Comparison of ENCODE assay signal across 8 cellular contexts in genomic region chr16:68416057-68417046, GRCh38. TPM values are rescaled to one million over a fixed set of nuclear protein-coding genes. Genes with fewer than 3 reads are reported as not detected.
DNase-seq lines count a peak whose midpoint lies in the region; ATAC-seq, FAIRE-seq and TF ChIP-seq lines count a peak whose summit lies in the region.

No MANE protein-coding gene starts in this region.

- H3K4me3 ChIP-seq in bronchial epithelial cell (ENCODE audit: low read depth, low read length): no peak overlapping the region
- H3K4me3 ChIP-seq in neural progenitor cell: no peak overlapping the region

- peaks cover 5% of the 10 kb centered on the region for H3K27me3 Mint-ChIP-seq in neural progenitor cell (ENCODE audit: insufficient read depth, low read depth)

- H3F3A ChIP-seq in neural progenitor cell (ENCODE audit: low read depth): no peaks in the 10 kb centered on the region

- H3K4me2 ChIP-seq in neural progenitor cell: peak overlapping the region; percentile 31

- H3K4me3 Mint-ChIP-seq in neural progenitor cell: no peak overlapping the region

- no peaks in the 10 kb centered on the region for H3K36me3 Mint-ChIP-seq in neural progenitor cell

- H3K9me3 ChIP-seq in neural progenitor cell (ENCODE audit: low read depth): no peaks in the 10 kb centered on the region

- FAIRE-seq in bronchial epithelial cell (lab: Jason Lieb, UNC): no peak

- H3K27ac Mint-ChIP-seq in neural progenitor cell: no peak overlapping the region

- peak overlapping the region; percentile 79 for H2AFZ ChIP-seq in neural progenitor cell (replicated peaks)

- H4K20me1 ChIP-seq in neural progenitor cell (ENCODE audit: low read depth): no peaks in the 10 kb centered on the region

- H3K36me3 ChIP-seq in bronchial epithelial cell (ENCODE audit: control insufficient read depth, insufficient read depth, low read length): no peaks in the 10 kb centered on the region
- no peaks in the 10 kb centered on the region for H3K36me3 ChIP-seq in neural progenitor cell

- peaks cover 12% of the 10 kb centered on the region for H3K4me1 Mint-ChIP-seq in neural progenitor cell

- H3K4me1 ChIP-seq in neural progenitor cell: peaks cover 10% of the 10 kb centered on the region

- no peaks in the 10 kb centered on the region for H3K9me3 Mint-ChIP-seq in neural progenitor cell

- H3K79me2 ChIP-seq in neural progenitor cell (ENCODE audit: low read depth): no peaks in the 10 kb centered on the region

- no peak overlapping the region for H3K9ac ChIP-seq in neural progenitor cell

- peak; percentile 46 for DNase-seq in DMS79 (lab: John Stamatoyannopoulos, UW)
- peak; percentile 88 for DNase-seq in NCI-H2029 (lab: John Stamatoyannopoulos, UW)
- peak; percentile 19 for DNase-seq in bronchial epithelial cell (ENCODE audit: low read depth)
- no peak for DNase-seq in neural progenitor cell (ENCODE audit: low spot score)
- DNase-seq in RKO (ENCODE audit: low spot score): no peak
- DNase-seq in HK-2 (ENCODE audit: unreplicated experiment): no peak
- DNase-seq in CD1c-positive myeloid dendritic cell (ENCODE audit: extremely low spot score): no peak

- ATAC-seq in HG03354 (IDR thresholded peaks at IDR 0.05; ENCODE audit: poor library complexity, severe bottlenecking, unreplicated experiment): no peak

- no peak for TF ChIP-seq CTCF in bronchial epithelial cell (IDR thresholded peaks at IDR 0.05; ENCODE audit: insufficient read depth, low read length, severe bottlenecking)
- no peak for TF ChIP-seq CTCF in neural progenitor cell (IDR thresholded peaks at IDR 0.05)

- no peak overlapping the region for H3K27ac ChIP-seq in neural progenitor cell

- H3K27me3 ChIP-seq in bronchial epithelial cell (ENCODE audit: control insufficient read depth, insufficient read depth, low read length) (no peaks in the 10 kb centered on the region), neural progenitor cell (no peaks in the 10 kb centered on the region)

RNA-seq across cellular contexts. Expression of gene SMPD3, which starts 32.0 kb away (rescaled TPM):
- total RNA-seq in bronchial epithelial cell (under 0.01 TPM in 1 of 2 replicates, not detected in the other), neural progenitor cell (ENCODE audit: low replicate concordance) (1.4 TPM in 1 of 2 replicates, not detected in the other)

Comparison
In these comparisons a context has a peak if more than half of its experiments do, and no peak if none do; other contexts are left out.
1. DNase-seq: peak in DMS79 (single experiment), NCI-H2029 (single experiment) and bronchial epithelial cell (single experiment); none in neural progenitor cell (single experiment), RKO (single experiment), HK-2 (single experiment) and CD1c-positive myeloid dendritic cell (single experiment).